ENCODE assay signal across 11 cellular contexts in the genomic region with DNA sequence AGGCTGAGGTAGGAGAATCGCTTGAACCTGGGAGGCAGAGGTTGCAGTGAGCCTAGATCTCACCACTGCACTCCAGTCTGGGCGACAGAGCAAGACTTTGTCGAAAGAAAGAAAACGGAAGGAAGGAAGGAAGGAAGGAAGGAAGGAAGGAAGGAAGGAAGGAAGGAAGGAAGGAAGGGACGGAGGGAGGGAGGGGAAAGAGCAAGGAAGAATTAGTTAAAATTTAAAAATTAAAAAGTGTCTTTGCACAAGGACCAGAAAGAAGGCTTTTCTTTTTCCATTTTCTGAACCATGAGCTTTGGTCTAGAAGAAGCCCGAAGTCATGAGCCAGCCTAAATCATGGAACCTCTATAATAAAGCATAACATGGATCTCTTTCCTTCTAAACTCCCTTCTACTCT.
"Had no signal": no experiment of that assay in that cellular context is flagged by ENCODE, and none has a peak within 500 bp of the region (broad histone marks: within the 10 kb centered on the region; RNA-seq: fewer than 3 reads in every experiment).

No MANE protein-coding gene starts in this region.

- H3K36me3 ChIP-seq: HAP-1 had no signal

- H3K27ac ChIP-seq: GM23248 had no signal

- H3K4me2 ChIP-seq: GM23338 had no signal

- H3K9ac ChIP-seq: GM23248 had no signal

- H3K4me1 ChIP-seq: HAP-1 had no signal

- H3K4me3 ChIP-seq: GM23248, GM23338, HAP-1 had no signal

- DNase-seq: GM23248, GOT3, H7, H9, HCEC 1CT, HFFc6 had no signal

- ATAC-seq: GM23338, HCT116 had no signal

- H2AFZ ChIP-seq: GM23248, GM23338 had no signal

- FAIRE-seq: H1, H54 had no signal

- H3K9me3 ChIP-seq: HAP-1 had no signal
